Comparison of ENCODE assay signal across 11 cellular contexts in the genomic region with DNA sequence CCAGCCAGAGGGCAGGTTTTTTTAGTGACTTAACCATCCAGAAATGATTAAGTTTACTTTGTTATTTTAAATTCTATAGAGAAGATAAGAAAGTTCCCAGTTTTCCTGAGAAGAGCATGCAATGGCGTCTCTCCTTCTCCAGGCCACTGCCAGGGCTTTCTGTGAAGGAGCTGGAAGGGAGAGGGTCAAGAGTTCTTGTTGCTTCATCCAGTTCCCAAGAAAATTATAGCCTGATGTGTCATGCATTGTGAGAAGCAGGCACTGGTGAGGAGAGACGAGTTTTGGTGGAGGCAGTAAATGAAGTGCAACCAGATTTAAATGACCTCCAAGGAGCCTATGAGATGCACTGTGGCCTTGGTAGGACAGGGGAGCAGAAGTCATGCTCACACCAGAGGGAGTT. TPM values are rescaled to one million over a fixed set of nuclear protein-coding genes. Genes with fewer than 3 reads are reported as not detected.
DNase-seq lines count a peak whose midpoint lies in the region.
"Had no signal": no experiment of that assay in that cellular context is flagged by ENCODE, and none has a peak within 500 bp of the region (broad histone marks: within the 10 kb centered on the region; RNA-seq: fewer than 3 reads in every experiment).

No MANE protein-coding gene starts in this region.

- DNase-seq in A172 (ENCODE audit: low spot score), result peak; percentile 30
- peak; percentile 74 for DNase-seq in ELR (ENCODE audit: low read depth)
- peak; percentile 93 for DNase-seq in amniotic epithelial cell (ENCODE audit: low read depth)
- peak; percentile 66 for DNase-seq in kidney tubule cell (ENCODE audit: low spot score)
- DNase-seq in caudate nucleus (lab: John Stamatoyannopoulos, UW), result no peak
- no peak for DNase-seq in NCI-H2196 treated with DMSO at 0.1 percent for 48 hours (lab: John Stamatoyannopoulos, UW; ENCODE audit: unreplicated experiment)
- no peak for DNase-seq in OCI-M2 (lab: John Stamatoyannopoulos, UW; ENCODE audit: unreplicated experiment)
- no peak for DNase-seq in HuH-7.5 (ENCODE audit: low spot score)
- DNase-seq: DMS79 treated with DMSO at 0.1 percent for 48 hours, kidney had no signal

- H3K27ac ChIP-seq in caudate nucleus (ENCODE audit: low read depth, low read length), result no peak overlapping the region
- H3K27ac ChIP-seq: tibial nerve had no signal

RNA-seq across cellular contexts. Expression of gene ELK3, which starts 14.2 kb away (rescaled TPM):
- total RNA-seq in A172 (2014; rRNA removed; shearing (Covaris generic)), result 30.9 TPM in 2 replicates

Comparison
In these comparisons a context has a peak if more than half of its experiments do, and no peak if none do; other contexts are left out.
1. DNase-seq: peak in A172 (single experiment), ELR (single experiment), amniotic epithelial cell (single experiment) and kidney tubule cell (single experiment); none in caudate nucleus (0 of 61), NCI-H2196 treated with DMSO at 0.1 percent for 48 hours (single experiment), OCI-M2 (single experiment) and HuH-7.5 (single experiment).